Comparison of ENCODE assay signal across 6 cellular contexts in the genomic region with DNA sequence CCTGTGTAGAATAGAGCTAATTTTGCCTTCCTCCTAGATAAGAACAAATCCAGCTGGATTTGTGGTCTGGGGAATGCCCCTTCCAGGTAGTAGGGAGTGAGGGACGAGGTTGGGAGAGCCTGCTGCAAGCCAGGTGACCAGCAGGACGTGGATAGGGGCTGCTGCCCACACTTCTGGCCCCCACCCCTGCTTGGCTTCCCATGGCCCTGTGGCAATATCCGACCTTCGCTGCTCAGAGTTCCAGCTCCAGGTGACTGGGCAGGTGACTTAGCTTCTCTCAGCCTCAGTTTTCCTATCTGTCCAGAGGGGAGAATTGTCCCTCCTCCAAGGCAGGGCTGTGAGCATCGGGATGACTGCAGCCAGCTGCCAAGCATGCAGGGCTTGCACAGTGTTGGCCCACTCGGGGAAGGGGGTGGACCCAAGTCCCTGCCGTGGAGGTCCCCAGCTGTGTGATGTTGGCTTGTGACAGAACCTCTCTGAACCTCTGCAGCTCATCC. TPM values are rescaled to one million over a fixed set of nuclear protein-coding genes. Genes with fewer than 3 reads are reported as not detected.
"Had no signal": no experiment of that assay in that cellular context is flagged by ENCODE, and none has a peak within 500 bp of the region (broad histone marks: within the 10 kb centered on the region; RNA-seq: fewer than 3 reads in every experiment).

No MANE protein-coding gene starts in this region.

RNA-seq across cellular contexts. Expression of gene KCNJ12, which starts 29.8 kb away (rescaled TPM):
- total RNA-seq: activated CD4-positive, alpha-beta T cell treated with anti-CD3 and anti-CD28 coated beads, Interleukin-2, amount 10 ng/mL, durations not matched to agents 24 days and 14 days; activated CD8-positive, alpha-beta memory T cell treated with anti-CD3 and anti-CD28 coated beads for 36 hours; activated CD8-positive, alpha-beta T cell treated with anti-CD3 and anti-CD28 coated beads for 36 hours; activated naive CD8-positive, alpha-beta T cell treated with anti-CD3 and anti-CD28 coated beads for 36 hours; activated T-cell treated with anti-CD3 and anti-CD28 coated beads, Interleukin-2, amount 50 U/mL, for 72 hours; SJSA1 had no signal
